ENCODE assay signal across 25 cellular contexts in genomic region chr6:30979076-30979475, GRCh38. TPM values are rescaled to one million over a fixed set of nuclear protein-coding genes. Genes with fewer than 3 reads are reported as not detected.
"Had no signal": no experiment of that assay in that cellular context is flagged by ENCODE, and none has a peak within 500 bp of the region (broad histone marks: within the 10 kb centered on the region; RNA-seq: fewer than 3 reads in every experiment).

No MANE protein-coding gene starts in this region.

- H3K9me3 ChIP-seq: esophagus muscularis mucosa, left ventricle myocardium inferior, lower lobe of right lung, ovary, thoracic aorta, transverse colon had no signal

- H3K9ac ChIP-seq: neural progenitor cell had no signal

- H3K9me3 Mint-ChIP-seq: effector memory CD8-positive, alpha-beta T cell; immature natural killer cell; memory B cell; mesothelial cell of epicardium; natural killer cell; neural progenitor cell; stimulated activated naive B cell treated with anti-CD40 and anti-IgM and Interleukin-4, amounts not matched to agents 10 μg/mL and 1 μg/mL and 100 μg/mL, for 72 hours; stimulated activated naive CD8-positive, alpha-beta T cell treated with anti-CD3 and anti-CD28 coated beads, Interleukin-15, amount 100 ng/mL, for 72 hours had no signal

- H3K27ac ChIP-seq: epithelial cell of prostate, esophagus muscularis mucosa, foreskin keratinocyte, left ventricle myocardium inferior, lower lobe of right lung, neural progenitor cell, thoracic aorta, transverse colon had no signal

- H3K27ac Mint-ChIP-seq: effector memory CD8-positive, alpha-beta T cell; immature natural killer cell; memory B cell; mesothelial cell of epicardium; natural killer cell; neural progenitor cell; progenitor cell of endocrine pancreas; stimulated activated naive B cell treated with anti-CD40 and anti-IgM and Interleukin-4, amounts not matched to agents 10 μg/mL and 1 μg/mL and 100 μg/mL, for 72 hours; stimulated activated naive CD8-positive, alpha-beta T cell treated with anti-CD3 and anti-CD28 coated beads, Interleukin-15, amount 100 ng/mL, for 72 hours had no signal

- H3K4me2 ChIP-seq: neural progenitor cell had no signal

- H3K4me3 ChIP-seq: esophagus muscularis mucosa, left ventricle myocardium inferior, lower lobe of right lung, neural progenitor cell, ovary, thoracic aorta, transverse colon had no signal

- H3K4me1 ChIP-seq: foreskin keratinocyte had no signal

- H3K4me1 Mint-ChIP-seq: immature natural killer cell; natural killer cell; stimulated activated naive B cell treated with anti-CD40 and anti-IgM and Interleukin-4, amounts not matched to agents 10 μg/mL and 1 μg/mL and 100 μg/mL, for 72 hours had no signal

- DNase-seq: cortex of kidney; effector memory CD8-positive, alpha-beta T cell; foreskin keratinocyte; immature natural killer cell; left ventricle myocardium inferior; lower lobe of right lung; natural killer cell; nucleus accumbens; ovary; right cardiac atrium; stimulated activated CD4-positive, alpha-beta T cell treated with anti-CD3 and anti-CD28 coated beads, Interleukin-4, amount 100 ng/mL, for 24 hours; stimulated activated naive B cell treated with anti-CD40 and anti-IgM and Interleukin-4, amounts not matched to agents 10 μg/mL and 1 μg/mL and 100 μg/mL, for 72 hours; stimulated activated naive CD8-positive, alpha-beta T cell treated with anti-CD3 and anti-CD28 coated beads, Interleukin-15, amount 100 ng/mL, for 72 hours; transverse colon had no signal

- H2AFZ ChIP-seq: neural progenitor cell had no signal

- H3K36me3 ChIP-seq: esophagus muscularis mucosa, left ventricle myocardium inferior, lower lobe of right lung, neural progenitor cell, ovary, thoracic aorta, transverse colon had no signal

- H3K36me3 Mint-ChIP-seq: immature natural killer cell; memory B cell; mesothelial cell of epicardium; natural killer cell; neural progenitor cell; stimulated activated naive B cell treated with anti-CD40 and anti-IgM and Interleukin-4, amounts not matched to agents 10 μg/mL and 1 μg/mL and 100 μg/mL, for 72 hours had no signal

- ATAC-seq: effector memory CD8-positive, alpha-beta T cell; foreskin keratinocyte; lower lobe of right lung; natural killer cell; right cardiac atrium; stimulated activated naive B cell treated with anti-CD40 and anti-IgM and Interleukin-4, amounts not matched to agents 10 μg/mL and 1 μg/mL and 100 μg/mL, for 72 hours; stimulated activated naive CD8-positive, alpha-beta T cell treated with anti-CD3 and anti-CD28 coated beads, Interleukin-15, amount 100 ng/mL, for 72 hours had no signal

- H3K4me3 Mint-ChIP-seq: effector memory CD8-positive, alpha-beta T cell; immature natural killer cell; memory B cell; mesothelial cell of epicardium; natural killer cell; neural progenitor cell; stimulated activated naive B cell treated with anti-CD40 and anti-IgM and Interleukin-4, amounts not matched to agents 10 μg/mL and 1 μg/mL and 100 μg/mL, for 72 hours; stimulated activated naive CD8-positive, alpha-beta T cell treated with anti-CD3 and anti-CD28 coated beads, Interleukin-15, amount 100 ng/mL, for 72 hours had no signal

- H3K27me3 ChIP-seq: neural progenitor cell, ovary had no signal

RNA-seq across cellular contexts. Expression of gene MUC21, which starts 4.4 kb away (rescaled TPM):
- total RNA-seq: foreskin keratinocyte, left ventricle myocardium inferior, mesothelial cell of epicardium, myocyte, natural killer cell, ovary, progenitor cell of endocrine pancreas, right cardiac atrium, subcutaneous adipose tissue, thoracic aorta, transverse colon had no signal
- polyA plus RNA-seq: foreskin keratinocyte, immature natural killer cell, keratinocyte, ovary had no signal

RNA-seq across cellular contexts. Expression of gene MUC22, which starts 31.2 kb away (rescaled TPM):
- total RNA-seq: esophagus muscularis mucosa, foreskin keratinocyte, lower lobe of right lung, mesothelial cell of epicardium, mucosa of gallbladder, myocyte, natural killer cell, ovary, progenitor cell of endocrine pancreas, subcutaneous adipose tissue, thoracic aorta, transverse colon had no signal
- polyA plus RNA-seq: foreskin keratinocyte, immature natural killer cell, keratinocyte, ovary had no signal

RNA-seq across cellular contexts. Expression of gene MUCL3, which starts 38.3 kb away (rescaled TPM):
- total RNA-seq: esophagus muscularis mucosa, foreskin keratinocyte, left ventricle myocardium inferior, mesothelial cell of epicardium, myocyte, natural killer cell, right cardiac atrium, subcutaneous adipose tissue had no signal
- polyA plus RNA-seq: foreskin keratinocyte, immature natural killer cell, keratinocyte, ovary, right cardiac atrium had no signal

RNA-seq across cellular contexts. Expression of gene SFTA2, which starts 47.1 kb away (rescaled TPM):
- total RNA-seq: foreskin keratinocyte, left ventricle myocardium inferior, mesothelial cell of epicardium, myocyte, natural killer cell, subcutaneous adipose tissue, thoracic aorta, transverse colon had no signal
- polyA plus RNA-seq: foreskin keratinocyte, immature natural killer cell, keratinocyte, ovary, right cardiac atrium had no signal
